10 cellular contexts compared by ENCODE assay signal in the genomic region with DNA sequence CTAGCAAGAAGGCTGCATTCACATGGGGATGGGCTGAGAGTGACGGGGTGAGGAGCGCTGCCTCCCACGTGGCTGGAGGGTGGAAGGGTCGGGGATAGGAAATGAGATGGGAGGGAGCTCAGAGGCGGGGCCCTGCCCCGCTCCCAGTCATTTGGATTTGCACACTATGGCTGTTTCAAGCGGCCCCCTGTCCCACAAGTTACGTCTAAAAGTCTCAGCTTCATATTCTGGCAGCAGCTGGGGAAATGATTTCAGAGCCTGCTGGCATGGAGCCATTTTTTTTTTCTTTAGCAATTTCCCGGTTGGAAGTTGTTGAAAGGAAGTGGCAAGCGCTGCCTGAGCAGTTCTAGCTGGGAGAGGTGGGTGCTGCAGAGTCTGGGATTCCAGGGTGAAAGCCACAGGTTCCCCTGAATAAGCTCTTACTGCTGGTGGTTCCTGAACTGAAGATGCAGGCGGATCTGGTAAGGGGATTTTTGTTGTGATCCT.
DNase-seq lines count a peak whose midpoint lies in the region; ATAC-seq and TF ChIP-seq lines count a peak whose summit lies in the region.
"Had no signal": no experiment of that assay in that cellular context is flagged by ENCODE, and none has a peak within 500 bp of the region (broad histone marks: within the 10 kb centered on the region; RNA-seq: fewer than 3 reads in every experiment).

No MANE protein-coding gene starts in this region.

- no peaks in the 10 kb centered on the region for H3K9me3 ChIP-seq in HEK293 (ENCODE audit: control insufficient read depth, insufficient read depth, low read depth, low read length)
- H3K9me3 ChIP-seq in stomach: no peaks in the 10 kb centered on the region

- H3K27me3 ChIP-seq in stomach: no peaks in the 10 kb centered on the region

- H3K27ac ChIP-seq in HEK293 (ENCODE audit: extremely low read depth, low read depth, low read length) (peak overlapping the region; percentile 22; the same call in 1 of the 2 replicates), adipose tissue (ENCODE audit: low read depth, low read length) (peak overlapping the region; percentile 63), stomach (peak overlapping the region in 4 of 5 donors; percentile 64 to 72 (median 68))

- no peak for TF ChIP-seq CTCF in HEK293 (tag by site-specific recombination; IDR thresholded peaks at IDR 0.05)
- TF ChIP-seq CTCF in stomach (IDR thresholded peaks at IDR 0.05): no peak

- no peak for TF ChIP-seq EP300 in stomach (IDR thresholded peaks at IDR 0.05)

- H3K4me1 ChIP-seq in HEK293 (ENCODE audit: control insufficient read depth, insufficient read depth, low read length): peaks cover 15% of the 10 kb centered on the region
- peaks cover 11 to 32% (median 23%) of the 10 kb centered on the region in 4 donors for H3K4me1 ChIP-seq in stomach

- H3K36me3 ChIP-seq in HEK293 (ENCODE audit: control insufficient read depth in 2 of 2, insufficient read depth in 1 of 2, low read length in 2 of 2): peaks cover 0 to 10% of the 10 kb centered on the region in 2 experiments; a peak in 1 of 3 replicates
- H3K36me3 ChIP-seq in stomach: peaks cover 0 to 5% (median 0%) of the 10 kb centered on the region in 4 donors

- peak; percentile 76 for DNase-seq in hepatic stellate cell (ENCODE audit: low spot score)
- peak; percentile 53 for DNase-seq in stomach
- DNase-seq in NOMO-1 treated with DMSO at 0.1 percent for 48 hours (lab: John Stamatoyannopoulos, UW; ENCODE audit: unreplicated experiment): no peak
- no peak for DNase-seq in effector CD8-positive, alpha-beta T cell (lab: John Stamatoyannopoulos, UW)
- DNase-seq in HUDEP-2 (lab: John Stamatoyannopoulos, UW; ENCODE audit: unreplicated experiment in 76 of 76): no peak
- DNase-seq: activated T-cell treated with anti-CD3 and anti-CD28 coated beads, Interleukin-2, amount 50 U/mL, for 72 hours had no signal

- POLR2A ChIA-PET in HEK293 (lab: Yijun Ruan, JAX): interaction anchor here (0.6 to 1.0 kb wide), 3 partner anchors 13 to 35 kb away, joined by 3 read pairs; no protein-coding TSS in a partner anchor

- intact Hi-C loops in stomach (cut with DNase I; ENCODE audit: low total_unique reads): no loop called here

- ATAC-seq in GM18873 (IDR thresholded peaks at IDR 0.05; ENCODE audit: low FRiP score, unreplicated experiment): no peak
- ATAC-seq: activated T-cell treated with anti-CD3 and anti-CD28 coated beads, Interleukin-2, amount 50 U/mL, for 72 hours; HCT116 had no signal

- WGBS in adipose tissue, 3 donors: 8 to 22% (median 13%) methylated on average over 11 of the region's 11 CpGs
- WGBS in stomach, 5 donors: 16 to 26% (median 21%) methylated on average over 11 of the region's 11 CpGs

- no peak for TF ChIP-seq POLR2A in stomach (IDR thresholded peaks at IDR 0.05)

- CTCF ChIA-PET in HEK293 (lab: Yijun Ruan, JAX): interaction anchor here (0.6 to 2.5 kb wide), 10 partner anchors 9 to 788 kb away, joined by 3 to 13 read pairs (median 4); no protein-coding TSS in a partner anchor

- H3K4me3 ChIP-seq in HEK293 (ENCODE audit: low read depth, low read length) (no peak overlapping the region), stomach (peak overlapping the region in 3 of 4 donors; percentile 3 to 11 (median 8))

TF ChIP-seq in HEK293, 187 proteins besides CTCF, POLR2A, EP300 and RAD21 (continues in another document):
- TF ChIP-seq ZSCAN16 (tag by site-specific recombination; IDR thresholded peaks at IDR 0.05) (peak; percentile 71; the same call in 1 of the 2 replicates), ZNF202 (tag by site-specific recombination; IDR thresholded peaks at IDR 0.05; ENCODE audit: borderline replicate concordance) (no peak), ZNF37A (tag by site-specific recombination; IDR thresholded peaks at IDR 0.05) (0 out of 2 replicates have a peak, but pooled peaks have one; percentile 9), ZNF660 (tag by site-specific recombination; IDR thresholded peaks at IDR 0.05) (peak; percentile 92), ZNF664 (tag by site-specific recombination; IDR thresholded peaks at IDR 0.05) (0 out of 2 replicates have a peak, but pooled peaks have one; percentile 13), GLIS1 (tag by site-specific recombination; IDR thresholded peaks at IDR 0.05) (peak; percentile 48; the same call in 1 of the 2 replicates), ZNF558 (tag by site-specific recombination; IDR thresholded peaks at IDR 0.05) (0 out of 2 replicates have a peak, but pooled peaks have one; percentile 41), ZNF169 (tag by site-specific recombination; IDR thresholded peaks at IDR 0.05) (no peak), ZFHX2 (tag by site-specific recombination; conservative IDR thresholded peaks at IDR 0.05) (peak; percentile 32)
- TF ChIP-seq, protein P1, sequence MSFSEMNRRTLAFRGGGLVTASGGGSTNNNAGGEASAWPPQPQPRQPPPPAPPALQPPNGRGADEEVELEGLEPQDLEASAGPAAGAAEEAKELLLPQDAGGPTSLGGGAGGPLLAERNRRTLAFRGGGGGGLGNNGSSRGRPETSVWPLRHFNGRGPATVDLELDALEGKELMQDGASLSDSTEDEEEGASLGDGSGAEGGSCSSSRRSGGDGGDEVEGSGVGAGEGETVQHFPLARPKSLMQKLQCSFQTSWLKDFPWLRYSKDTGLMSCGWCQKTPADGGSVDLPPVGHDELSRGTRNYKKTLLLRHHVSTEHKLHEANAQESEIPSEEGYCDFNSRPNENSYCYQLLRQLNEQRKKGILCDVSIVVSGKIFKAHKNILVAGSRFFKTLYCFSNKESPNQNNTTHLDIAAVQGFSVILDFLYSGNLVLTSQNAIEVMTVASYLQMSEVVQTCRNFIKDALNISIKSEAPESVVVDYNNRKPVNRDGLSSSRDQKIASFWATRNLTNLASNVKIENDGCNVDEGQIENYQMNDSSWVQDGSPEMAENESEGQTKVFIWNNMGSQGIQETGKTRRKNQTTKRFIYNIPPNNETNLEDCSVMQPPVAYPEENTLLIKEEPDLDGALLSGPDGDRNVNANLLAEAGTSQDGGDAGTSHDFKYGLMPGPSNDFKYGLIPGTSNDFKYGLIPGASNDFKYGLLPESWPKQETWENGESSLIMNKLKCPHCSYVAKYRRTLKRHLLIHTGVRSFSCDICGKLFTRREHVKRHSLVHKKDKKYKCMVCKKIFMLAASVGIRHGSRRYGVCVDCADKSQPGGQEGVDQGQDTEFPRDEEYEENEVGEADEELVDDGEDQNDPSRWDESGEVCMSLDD (tag by site-specific recombination; IDR thresholded peaks at IDR 0.05): no peak
- TF ChIP-seq, protein P2, sequence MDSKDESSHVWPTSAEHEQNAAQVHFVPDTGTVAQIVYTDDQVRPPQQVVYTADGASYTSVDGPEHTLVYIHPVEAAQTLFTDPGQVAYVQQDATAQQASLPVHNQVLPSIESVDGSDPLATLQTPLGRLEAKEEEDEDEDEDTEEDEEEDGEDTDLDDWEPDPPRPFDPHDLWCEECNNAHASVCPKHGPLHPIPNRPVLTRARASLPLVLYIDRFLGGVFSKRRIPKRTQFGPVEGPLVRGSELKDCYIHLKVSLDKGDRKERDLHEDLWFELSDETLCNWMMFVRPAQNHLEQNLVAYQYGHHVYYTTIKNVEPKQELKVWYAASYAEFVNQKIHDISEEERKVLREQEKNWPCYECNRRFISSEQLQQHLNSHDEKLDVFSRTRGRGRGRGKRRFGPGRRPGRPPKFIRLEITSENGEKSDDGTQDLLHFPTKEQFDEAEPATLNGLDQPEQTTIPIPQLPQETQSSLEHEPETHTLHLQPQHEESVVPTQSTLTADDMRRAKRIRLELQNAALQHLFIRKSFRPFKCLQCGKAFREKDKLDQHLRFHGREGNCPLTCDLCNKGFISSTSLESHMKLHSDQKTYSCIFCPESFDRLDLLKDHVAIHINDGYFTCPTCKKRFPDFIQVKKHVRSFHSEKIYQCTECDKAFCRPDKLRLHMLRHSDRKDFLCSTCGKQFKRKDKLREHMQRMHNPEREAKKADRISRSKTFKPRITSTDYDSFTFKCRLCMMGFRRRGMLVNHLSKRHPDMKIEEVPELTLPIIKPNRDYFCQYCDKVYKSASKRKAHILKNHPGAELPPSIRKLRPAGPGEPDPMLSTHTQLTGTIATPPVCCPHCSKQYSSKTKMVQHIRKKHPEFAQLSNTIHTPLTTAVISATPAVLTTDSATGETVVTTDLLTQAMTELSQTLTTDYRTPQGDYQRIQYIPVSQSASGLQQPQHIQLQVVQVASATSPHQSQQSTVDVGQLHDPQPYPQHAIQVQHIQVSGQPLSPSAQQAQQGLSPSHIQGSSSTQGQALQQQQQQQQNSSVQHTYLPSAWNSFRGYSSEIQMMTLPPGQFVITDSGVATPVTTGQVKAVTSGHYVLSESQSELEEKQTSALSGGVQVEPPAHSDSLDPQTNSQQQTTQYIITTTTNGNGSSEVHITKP (tag by site-specific recombination; IDR thresholded peaks at IDR 0.05): peak; percentile 62

Comparison
In these comparisons a context has a peak if more than half of its experiments do, and no peak if none do; other contexts are left out.
1. DNase-seq: peak in hepatic stellate cell (single experiment) and stomach (single experiment); none in NOMO-1 treated with DMSO at 0.1 percent for 48 hours (single experiment), effector CD8-positive, alpha-beta T cell (single experiment) and HUDEP-2 (0 of 76).
2. Peak in every context shown above with its lines, with median percentiles within 50 percentile points of each other: H3K27ac ChIP-seq.